Comparison of ENCODE assay signal across 35 cellular contexts in genomic region chr3:120681018-120681417, GRCh38. TPM values are rescaled to one million over a fixed set of nuclear protein-coding genes. Genes with fewer than 3 reads are reported as not detected.
A peak's percentile ranks its signal among the peaks of the same experiment; 100 is the strongest.
DNase-seq lines count a peak whose midpoint lies in the region; ATAC-seq, FAIRE-seq and TF ChIP-seq lines count a peak whose summit lies in the region.
"Had no signal": no experiment of that assay in that cellular context is flagged by ENCODE, and none has a peak within 500 bp of the region (broad histone marks: within the 10 kb centered on the region; RNA-seq: fewer than 3 reads in every experiment).

No MANE protein-coding gene starts in this region.

- H3K4me3 ChIP-seq in body of pancreas (no peak overlapping the region), kidney (ENCODE audit: low read length in 2 of 2) (peak overlapping the region; percentile 81 to 82), ovary (no peak overlapping the region)
- H3K4me3 ChIP-seq: gastroesophageal sphincter, left ventricle myocardium inferior had no signal

- peak overlapping the region; percentile 51 for H3K4me3 Mint-ChIP-seq in progenitor cell of endocrine pancreas (ENCODE audit: low read depth)
- H3K4me3 Mint-ChIP-seq: activated naive CD8-positive, alpha-beta T cell treated with anti-CD3 and anti-CD28 coated beads for 36 hours; CD8-positive, alpha-beta memory T cell; natural killer cell treated with Interleukin-12 subunit alpha and Interleukin-12 subunit beta and Interleukin-15 and Interleukin-18, amount 100 ng/mL, for 72 hours; stimulated activated memory B cell treated with anti-CD40 and anti-IgM and Interleukin-4, amounts not matched to agents 10 μg/mL and 1 μg/mL and 100 μg/mL, for 72 hours had no signal

- peaks cover 11% of the 10 kb centered on the region for H3K9me3 Mint-ChIP-seq in progenitor cell of endocrine pancreas (ENCODE audit: low read depth)
- H3K9me3 Mint-ChIP-seq: natural killer cell treated with Interleukin-12 subunit alpha and Interleukin-12 subunit beta and Interleukin-15 and Interleukin-18, amount 100 ng/mL, for 72 hours had no signal

- ATAC-seq in body of pancreas (no peak), GM18868 (IDR thresholded peaks at IDR 0.05; ENCODE audit: unreplicated experiment) (no peak)
- ATAC-seq: gastroesophageal sphincter; HCT116; natural killer cell treated with Interleukin-12 subunit alpha and Interleukin-12 subunit beta and Interleukin-15 and Interleukin-18, amount 100 ng/mL, for 72 hours; Right ventricle myocardium inferior; sciatic nerve; SK-N-SH treated with all-trans-retinoic acid at 6 μM for 48 hours; stimulated activated memory B cell treated with anti-CD40 and anti-IgM and Interleukin-4, amounts not matched to agents 10 μg/mL and 1 μg/mL and 100 μg/mL, for 72 hours had no signal

- H3K9ac ChIP-seq in kidney (ENCODE audit: low read length in 2 of 2): peak overlapping the region; percentile 1 to 93

- TF ChIP-seq EP300 in ovary (IDR thresholded peaks at IDR 0.05): no peak

- DNase-seq in body of pancreas: no peak
- no peak for DNase-seq in kidney
- DNase-seq in progenitor cell of endocrine pancreas (ENCODE audit: low spot score, unreplicated experiment): no peak
- DNase-seq in SKM-1 (lab: John Stamatoyannopoulos, UW; ENCODE audit: unreplicated experiment): no peak
- DNase-seq in ovary: no peak
- no peak for DNase-seq in GM13977 (ENCODE audit: low spot score)
- DNase-seq: activated CD4-positive, alpha-beta T cell treated with anti-CD3 and anti-CD28 coated beads for 48 hours; activated CD8-positive, alpha-beta memory T cell treated with anti-CD3 and anti-CD28 coated beads for 24 hours; activated effector memory CD4-positive, alpha-beta T cell treated with anti-CD3 and anti-CD28 coated beads, Interleukin-2, amount 50 U/mL, for 16 hours; activated naive CD8-positive, alpha-beta T cell treated with anti-CD3 and anti-CD28 coated beads for 36 hours; aorta; CD8-positive, alpha-beta memory T cell; hypothalamus; Karpas-422; left ventricle myocardium inferior; midbrain; NCI-H1436 treated with DMSO at 0.1 percent for 48 hours; NCI-H446; OCI-M1; posterior cingulate gyrus; stimulated activated CD4-positive, alpha-beta T cell treated with anti-CD3 and anti-CD28 coated beads, Interleukin-4, amount 100 ng/mL, for 4 hours had no signal

- H3K27ac ChIP-seq in C4-2B (peak overlapping the region; percentile 98; the same call in 1 of the 2 replicates), body of pancreas (peak overlapping the region; percentile 83 to 92 (median 89)), kidney (ENCODE audit: low read depth in 2 of 2, low read length in 2 of 2) (peak overlapping the region; percentile 90 to 96), ovary (no peak overlapping the region)
- H3K27ac ChIP-seq: gastroesophageal sphincter, left ventricle myocardium inferior had no signal

- 21 to 22% methylated on average over 2 of the region's 2 CpGs for WGBS in body of pancreas, 2 donors
- 43 to 95% (median 91%) methylated on average over 2 of the region's 2 CpGs for WGBS in ovary, 3 donors

- H3K4me1 ChIP-seq in body of pancreas (peaks cover 66% of the 10 kb centered on the region), kidney (ENCODE audit: control insufficient read depth in 1 of 2, insufficient read depth in 1 of 2, low read depth in 1 of 2, low read length in 2 of 2) (peaks cover 21 to 24% of the 10 kb centered on the region in 2 donors), ovary (ENCODE audit: insufficient read depth) (no peaks in the 10 kb centered on the region)

- FAIRE-seq in kidney (lab: Jason Lieb, UNC): no peak
- FAIRE-seq: A204.1, endometrium, GM19239, urothelium cell line had no signal

- H3K36me3 Mint-ChIP-seq in progenitor cell of endocrine pancreas (ENCODE audit: insufficient read depth): peaks cover 17% of the 10 kb centered on the region
- H3K36me3 Mint-ChIP-seq: natural killer cell treated with Interleukin-12 subunit alpha and Interleukin-12 subunit beta and Interleukin-15 and Interleukin-18, amount 100 ng/mL, for 72 hours had no signal

- intact Hi-C loops in body of pancreas (cut with DNase I): no loop called here
- intact Hi-C loops in kidney (cut with DNase I): no loop called here
- intact Hi-C loops in ovary (cut with DNase I): no loop called here

- peaks cover 65% of the 10 kb centered on the region for H3K4me1 Mint-ChIP-seq in progenitor cell of endocrine pancreas (ENCODE audit: low read depth)

- no peaks in the 10 kb centered on the region for H3K36me3 ChIP-seq in body of pancreas (replicated peaks in 1 of 2; ENCODE audit: insufficient read depth in 1 of 2, low read depth in 2 of 2)
- peaks cover 0 to 3% of the 10 kb centered on the region in 2 donors for H3K36me3 ChIP-seq in kidney (ENCODE audit: control insufficient read depth in 1 of 2, insufficient read depth in 2 of 2, low read length in 2 of 2)
- no peaks in the 10 kb centered on the region for H3K36me3 ChIP-seq in ovary
- H3K36me3 ChIP-seq: gastroesophageal sphincter, left ventricle myocardium inferior had no signal

- in situ Hi-C loops in GM13977 (cut with MboI; ENCODE audit: low pct_unique_long_range_greater_than_20kb, low sequenced_read_pairs, unreplicated experiment): no loop called here

- no peaks in the 10 kb centered on the region for H3K9me3 ChIP-seq in body of pancreas
- H3K9me3 ChIP-seq in kidney (ENCODE audit: control insufficient read depth in 1 of 2, low read length in 2 of 2): no peaks in the 10 kb centered on the region
- no peaks in the 10 kb centered on the region for H3K9me3 ChIP-seq in ovary
- H3K9me3 ChIP-seq: gastroesophageal sphincter, left ventricle myocardium inferior had no signal

- H3K27me3 Mint-ChIP-seq in progenitor cell of endocrine pancreas: no peaks in the 10 kb centered on the region
- H3K27me3 Mint-ChIP-seq: stimulated activated memory B cell treated with anti-CD40 and anti-IgM and Interleukin-4, amounts not matched to agents 10 μg/mL and 1 μg/mL and 100 μg/mL, for 72 hours had no signal

- TF ChIP-seq CTCF in C4-2B (conservative IDR thresholded peaks at IDR 0.05): no peak
- no peak for TF ChIP-seq CTCF in body of pancreas (IDR thresholded peaks at IDR 0.05)
- no peak for TF ChIP-seq CTCF in kidney (IDR thresholded peaks at IDR 0.05; ENCODE audit: borderline replicate concordance, extremely low read depth, insufficient read depth)
- TF ChIP-seq CTCF in progenitor cell of endocrine pancreas (IDR thresholded peaks at IDR 0.05; ENCODE audit: unreplicated experiment): no peak
- no peak for TF ChIP-seq CTCF in ovary (IDR thresholded peaks at IDR 0.05)
- no peak for TF ChIP-seq CTCF in GM13977 (IDR thresholded peaks at IDR 0.05; ENCODE audit: extremely low read depth, insufficient read depth, missing control alignments)

- H3K27me3 ChIP-seq in body of pancreas (no peaks in the 10 kb centered on the region), ovary (no peaks in the 10 kb centered on the region)
- H3K27me3 ChIP-seq: gastroesophageal sphincter had no signal

- no peak for TF ChIP-seq POLR2A in body of pancreas (IDR thresholded peaks at IDR 0.05)
- no peak for TF ChIP-seq POLR2A in ovary (IDR thresholded peaks at IDR 0.05)

- peak overlapping the region; percentile 88 for H3K27ac Mint-ChIP-seq in progenitor cell of endocrine pancreas
- H3K27ac Mint-ChIP-seq: activated naive CD8-positive, alpha-beta T cell treated with anti-CD3 and anti-CD28 coated beads for 36 hours; CD8-positive, alpha-beta memory T cell; natural killer cell treated with Interleukin-12 subunit alpha and Interleukin-12 subunit beta and Interleukin-15 and Interleukin-18, amount 100 ng/mL, for 72 hours; stimulated activated memory B cell treated with anti-CD40 and anti-IgM and Interleukin-4, amounts not matched to agents 10 μg/mL and 1 μg/mL and 100 μg/mL, for 72 hours had no signal

RNA-seq across cellular contexts. Expression of gene HGD, which starts 1.0 kb away (rescaled TPM):
- 10 to 100 TPM; 14.2 to 14.3 TPM for total RNA-seq in body of pancreas
- 72.0 TPM for total RNA-seq in kidney
- 251 TPM for polyA plus RNA-seq in kidney (ENCODE audit: insufficient read depth, low read depth, low replicate concordance)
- total RNA-seq in progenitor cell of endocrine pancreas: 11.9 and 27.8 TPM in 2 replicates
- total RNA-seq in ovary: 1 to 10 TPM in 3 of 7 donors, under 1 TPM in 3, not detected in 1; 0.40 to 2.4 (median 0.91) TPM
- polyA plus RNA-seq in ovary: under 1 TPM; 0.04 to 0.28 TPM
- total RNA-seq: G401, gastroesophageal sphincter, Right ventricle myocardium inferior had no signal
- polyA plus RNA-seq: CD8-positive, alpha-beta memory T cell had no signal

Comparison
In these comparisons a context has a peak if more than half of its experiments do, and no peak if none do; other contexts are left out.
1. H3K27ac ChIP-seq: peak in C4-2B (single experiment), body of pancreas (4 of 4) and kidney (2 of 2); none in ovary (0 of 2).
2. H3K4me3 ChIP-seq: peak in kidney (2 of 2); none in body of pancreas (0 of 2) and ovary (single experiment).